22 cellular contexts compared by ENCODE assay signal in genomic region chr10:22852712-22853353, GRCh38.
"Had no signal": no experiment of that assay in that cellular context is flagged by ENCODE, and none has a peak within 500 bp of the region (broad histone marks: within the 10 kb centered on the region; RNA-seq: fewer than 3 reads in every experiment).

No MANE protein-coding gene starts in this region.

- H3K27ac ChIP-seq: coronary artery, esophagus muscularis mucosa, hepatocyte, left ventricle myocardium inferior, spleen, thyroid gland, VCaP had no signal

- H3K9me3 ChIP-seq: esophagus muscularis mucosa, left ventricle myocardium inferior, spleen, thyroid gland had no signal

- DNase-seq: activated CD4-positive, alpha-beta memory T cell treated with anti-CD3 and anti-CD28 coated beads, Interleukin-2, amount 10 ng/mL, durations not matched to agents 7 days and 5 days; activated CD4-positive, alpha-beta T cell treated with anti-CD3 and anti-CD28 coated beads, Interleukin-2, amount 10 ng/mL, durations not matched to agents 24 days and 14 days; activated gamma-delta T cell; activated naive CD4-positive, alpha-beta T cell treated with anti-CD3 and anti-CD28 coated beads, Interleukin-2, amount 50 U/mL, for 16 hours; activated naive CD8-positive, alpha-beta T cell treated with anti-CD3 and anti-CD28 coated beads, Interleukin-2, amount 50 U/mL, for 24 hours; cerebellar nuclear complex; glutamatergic neuron; immature natural killer cell; kidney glomerular epithelial cell; left ventricle myocardium inferior; mammary epithelial cell; natural killer cell; retina; spleen; stimulated activated CD4-positive, alpha-beta T cell treated with anti-CD3 and anti-CD28 coated beads, Interleukin-4, amount 100 ng/mL, for 24 hours; stimulated activated naive CD8-positive, alpha-beta T cell treated with anti-CD3 and anti-CD28 coated beads, Interleukin-15, Interleukin-2, amounts not matched to agents 100 U/mL and 50 U/mL, for 24 hours; thyroid gland had no signal

- H3K27me3 ChIP-seq: esophagus muscularis mucosa, hepatocyte, spleen, thyroid gland had no signal

- ATAC-seq: activated CD4-positive, CD25-positive, alpha-beta regulatory T cell treated with anti-CD3 and anti-CD28 coated beads, Interleukin-2, amount 50 U/mL, for 24 hours; activated naive CD8-positive, alpha-beta T cell treated with anti-CD3 and anti-CD28 coated beads, Interleukin-2, amount 50 U/mL, for 24 hours; natural killer cell; stimulated activated naive CD8-positive, alpha-beta T cell treated with anti-CD3 and anti-CD28 coated beads, Interleukin-15, Interleukin-2, amounts not matched to agents 100 U/mL and 50 U/mL, for 24 hours had no signal

- H3K36me3 ChIP-seq: esophagus muscularis mucosa, left ventricle myocardium inferior, spleen, thyroid gland had no signal

- H3K4me3 ChIP-seq: coronary artery, esophagus muscularis mucosa, hepatocyte, left ventricle myocardium inferior, spleen, thyroid gland had no signal
